In genomic region chr11:57667715-57668466, GRCh38 we compare ENCODE assay signal across 1 cellular context.
TF ChIP-seq lines count a peak whose summit lies in the region.

A gene with protein sequence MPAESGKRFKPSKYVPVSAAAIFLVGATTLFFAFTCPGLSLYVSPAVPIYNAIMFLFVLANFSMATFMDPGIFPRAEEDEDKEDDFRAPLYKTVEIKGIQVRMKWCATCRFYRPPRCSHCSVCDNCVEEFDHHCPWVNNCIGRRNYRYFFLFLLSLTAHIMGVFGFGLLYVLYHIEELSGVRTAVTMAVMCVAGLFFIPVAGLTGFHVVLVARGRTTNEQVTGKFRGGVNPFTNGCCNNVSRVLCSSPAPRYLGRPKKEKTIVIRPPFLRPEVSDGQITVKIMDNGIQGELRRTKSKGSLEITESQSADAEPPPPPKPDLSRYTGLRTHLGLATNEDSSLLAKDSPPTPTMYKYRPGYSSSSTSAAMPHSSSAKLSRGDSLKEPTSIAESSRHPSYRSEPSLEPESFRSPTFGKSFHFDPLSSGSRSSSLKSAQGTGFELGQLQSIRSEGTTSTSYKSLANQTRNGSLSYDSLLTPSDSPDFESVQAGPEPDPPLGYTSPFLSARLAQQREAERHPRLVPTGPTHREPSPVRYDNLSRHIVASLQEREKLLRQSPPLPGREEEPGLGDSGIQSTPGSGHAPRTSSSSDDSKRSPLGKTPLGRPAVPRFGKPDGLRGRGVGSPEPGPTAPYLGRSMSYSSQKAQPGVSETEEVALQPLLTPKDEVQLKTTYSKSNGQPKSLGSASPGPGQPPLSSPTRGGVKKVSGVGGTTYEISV (plus strand): TSS chr11:57668114. CDS start chr11:57673091, 4,977 bp downstream.

TF ChIP-seq in K562, 482 proteins besides CTCF, POLR2A, EP300 and RAD21 (continued from another document and continues in another):
- no peak for TF ChIP-seq THRB (CRISPR knock-in tag; conservative IDR thresholded peaks at IDR 0.05)
- TF ChIP-seq BRD4 (IDR thresholded peaks at IDR 0.05): no peak
- 0 out of 2 replicates have a peak, but pooled peaks have one; percentile 21 for TF ChIP-seq PHB (CRISPR knock-in tag; IDR thresholded peaks at IDR 0.05)
- peak; percentile 88 for TF ChIP-seq GABPA (tag; conservative IDR thresholded peaks at IDR 0.05; ENCODE audit: low read depth)
- peak; percentile 19; the same call in 1 of the 2 replicates for TF ChIP-seq SP1 (CRISPR knock-in tag; IDR thresholded peaks at IDR 0.05)
- no peak for TF ChIP-seq ZC3H8 (IDR thresholded peaks at IDR 0.05)
- TF ChIP-seq GABPB1 (CRISPR knock-in tag; IDR thresholded peaks at IDR 0.05): peak; percentile 90
- TF ChIP-seq CHD4 (IDR thresholded peaks at IDR 0.05; ENCODE audit: insufficient read depth, insufficient replicate concordance, low read depth, low read length, poor library complexity, severe bottlenecking): no peak
- TF ChIP-seq, protein P1, sequence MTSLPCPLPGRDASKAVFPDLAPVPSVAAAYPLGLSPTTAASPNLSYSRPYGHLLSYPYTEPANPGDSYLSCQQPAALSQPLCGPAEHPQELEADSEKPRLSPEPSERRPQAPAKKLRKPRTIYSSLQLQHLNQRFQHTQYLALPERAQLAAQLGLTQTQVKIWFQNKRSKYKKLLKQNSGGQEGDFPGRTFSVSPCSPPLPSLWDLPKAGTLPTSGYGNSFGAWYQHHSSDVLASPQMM (CRISPR knock-in tag; IDR thresholded peaks at IDR 0.05): no peak
- no peak for TF ChIP-seq SRSF9 (IDR thresholded peaks at IDR 0.05; ENCODE audit: borderline replicate concordance, low read depth, low read length)
- no peak; the same call in 1 of the 2 replicates for TF ChIP-seq RFX1 (IDR thresholded peaks at IDR 0.05)
- peak; percentile 90 for TF ChIP-seq CHD1 (IDR thresholded peaks at IDR 0.05; ENCODE audit: low read length)
- no peak for TF ChIP-seq GATA2 (CRISPR knock-in tag; IDR thresholded peaks at IDR 0.05)
- TF ChIP-seq PCBP1 (IDR thresholded peaks at IDR 0.05; ENCODE audit: low read depth, low read length, poor library complexity, severe bottlenecking): peak; percentile 75
- TF ChIP-seq E2F4 (CRISPR knock-in tag; IDR thresholded peaks at IDR 0.05; ENCODE audit: low read depth): no peak; the same call in 1 of the 2 replicates
- TF ChIP-seq ZNF707 (CRISPR knock-in tag; conservative IDR thresholded peaks at IDR 0.05): no peak
- TF ChIP-seq NUFIP1 (IDR thresholded peaks at IDR 0.05; ENCODE audit: partially characterized antibody): no peak
- no peak for TF ChIP-seq GTF2F1 (IDR thresholded peaks at IDR 0.05; ENCODE audit: low read depth, low read length)
- no peak for TF ChIP-seq TAF15 (IDR thresholded peaks at IDR 0.05; ENCODE audit: low read depth, low read length)
- TF ChIP-seq HDAC6 (IDR thresholded peaks at IDR 0.05; ENCODE audit: low read depth, low read length): no peak
- no peak for TF ChIP-seq ZNF785 (CRISPR knock-in tag; IDR thresholded peaks at IDR 0.05)
- no peak for TF ChIP-seq ATF4 (CRISPR knock-in tag; IDR thresholded peaks at IDR 0.05)
- TF ChIP-seq CREB3L1 (IDR thresholded peaks at IDR 0.05; ENCODE audit: borderline replicate concordance, low read depth): peak; percentile 86; the same call in 1 of the 2 replicates
- TF ChIP-seq ELF2 (CRISPR knock-in tag; IDR thresholded peaks at IDR 0.05): peak; percentile 65; the same call in 1 of the 2 replicates
- no peak for TF ChIP-seq CEBPB (tag; IDR thresholded peaks at IDR 0.05)
- TF ChIP-seq TOE1 (IDR thresholded peaks at IDR 0.05; ENCODE audit: borderline replicate concordance): no peak
- peak; percentile 67; the same call in 1 of the 2 replicates for TF ChIP-seq TOE1 (CRISPR knock-in tag; IDR thresholded peaks at IDR 0.05; ENCODE audit: borderline replicate concordance, low read depth)
- TF ChIP-seq SAFB2 (IDR thresholded peaks at IDR 0.05; ENCODE audit: borderline replicate concordance, low read depth, low read length, severe bottlenecking): no peak
- TF ChIP-seq NELFE (IDR thresholded peaks at IDR 0.05; ENCODE audit: insufficient read depth, insufficient read length): no peak
- TF ChIP-seq SIX5 (IDR thresholded peaks at IDR 0.05; ENCODE audit: borderline replicate concordance in 1 of 2, insufficient read depth in 1 of 2, low read depth in 1 of 2, low read length in 2 of 2): peak in 1 of 2 experiments; percentile 28; a peak in 1 of 4 replicates
- peak; percentile 53 for TF ChIP-seq SETDB1 (IDR thresholded peaks at IDR 0.05; ENCODE audit: low read length)
- peak; percentile 55; the same call in 1 of the 2 replicates for TF ChIP-seq GTF2E2 (tag; IDR thresholded peaks at IDR 0.05)
- peak; percentile 86 for TF ChIP-seq SMAD4 (CRISPR knock-in tag; conservative IDR thresholded peaks at IDR 0.05)
- TF ChIP-seq ZNF407 (IDR thresholded peaks at IDR 0.05; ENCODE audit: low read depth): no peak
- no peak for TF ChIP-seq ZNF408 (CRISPR knock-in tag; IDR thresholded peaks at IDR 0.05; ENCODE audit: low read depth)
- no peak; the same call in 1 of the 2 replicates for TF ChIP-seq DMBX1 (CRISPR knock-in tag; IDR thresholded peaks at IDR 0.05; ENCODE audit: borderline replicate concordance)
- TF ChIP-seq NFRKB (IDR thresholded peaks at IDR 0.05; ENCODE audit: low read depth): no peak; the same call in 1 of the 2 replicates
- no peak for TF ChIP-seq SIRT6 (IDR thresholded peaks at IDR 0.05; ENCODE audit: low read depth, low read length)
- no peak for TF ChIP-seq FOXJ3 (CRISPR knock-in tag; IDR thresholded peaks at IDR 0.05)
- TF ChIP-seq, protein P2, sequence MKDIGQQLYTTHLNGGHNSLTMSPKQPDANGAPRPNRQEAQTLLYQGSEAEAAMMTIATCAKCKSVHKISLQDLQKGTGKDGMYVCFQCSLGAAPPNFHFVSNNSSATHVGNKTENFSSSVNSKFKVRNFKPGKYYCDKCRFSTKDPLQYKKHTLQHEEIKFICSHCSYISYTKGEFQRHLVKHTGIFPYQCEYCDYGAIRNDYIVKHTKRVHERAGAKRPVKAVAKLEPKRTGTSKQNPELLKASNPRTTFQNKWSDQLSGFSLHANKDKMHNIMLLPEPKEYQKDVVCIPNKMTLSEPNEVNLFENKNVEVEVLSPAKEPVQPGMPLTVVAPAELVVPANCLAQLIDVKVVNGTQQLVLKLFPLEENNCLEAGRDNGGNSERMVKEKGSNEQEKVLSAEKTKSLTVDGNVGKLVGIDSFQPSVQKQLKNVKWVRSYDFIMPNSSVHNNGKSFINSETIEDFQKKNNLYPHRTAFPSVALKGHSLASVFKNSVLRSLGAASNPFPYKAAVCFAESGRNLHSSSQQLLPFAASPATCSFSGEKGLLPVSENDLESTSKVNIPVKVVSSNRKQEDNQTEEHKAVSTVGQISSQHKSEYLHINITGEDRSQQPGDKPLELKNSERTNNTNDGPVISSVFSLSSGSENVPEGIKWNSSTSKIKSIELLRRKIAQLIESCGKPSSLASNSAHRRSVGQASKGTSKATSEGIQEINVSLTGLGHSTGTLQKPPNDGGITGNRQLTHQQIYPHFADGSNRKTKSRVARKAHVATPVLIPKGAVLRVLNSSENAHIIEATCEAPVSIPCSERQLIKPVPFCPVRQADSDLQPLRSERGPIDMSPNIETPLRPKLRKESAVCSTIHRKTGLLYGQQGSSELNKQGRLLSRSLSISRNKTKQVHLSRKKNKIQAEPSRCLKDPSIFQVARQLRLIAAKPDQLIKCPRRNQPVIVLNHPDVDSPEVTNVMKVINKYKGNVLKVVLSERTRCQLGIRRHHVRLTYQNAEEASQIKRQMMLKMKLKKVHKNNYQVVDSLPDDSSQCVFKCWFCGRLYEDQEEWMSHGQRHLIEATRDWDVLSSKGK (CRISPR knock-in tag; IDR thresholded peaks at IDR 0.05): no peak
- TF ChIP-seq HDGF (IDR thresholded peaks at IDR 0.05): no peak
- peak; percentile 27; the same call in 1 of the 2 replicates for TF ChIP-seq USF1 (CRISPR knock-in tag; IDR thresholded peaks at IDR 0.05)
- TF ChIP-seq SRSF1 (IDR thresholded peaks at IDR 0.05; ENCODE audit: low read depth, low read length): no peak
